ENCODE assay signal across 2 cellular contexts in genomic region chr12:113162102-113163029, GRCh38.
A peak's percentile ranks its signal among the peaks of the same experiment; 100 is the strongest.
TF ChIP-seq lines count a peak whose summit lies in the region.

No MANE protein-coding gene starts in this region.

TF ChIP-seq in IMR-90, 13 proteins besides CTCF, POLR2A, EP300 and RAD21:
- TF ChIP-seq RFX5 (IDR thresholded peaks at IDR 0.05; ENCODE audit: low read depth, low read length), result no peak
- no peak for TF ChIP-seq USF2 (IDR thresholded peaks at IDR 0.05; ENCODE audit: low read depth, low read length)
- TF ChIP-seq FOS (IDR thresholded peaks at IDR 0.05; ENCODE audit: low read depth, low read length), result 0 out of 2 replicates have a peak, but pooled peaks have one; percentile 8
- TF ChIP-seq MAFK (IDR thresholded peaks at IDR 0.05; ENCODE audit: low read depth, low read length), result no peak

TF ChIP-seq in GM12878, 131 proteins besides CTCF, POLR2A, EP300 and RAD21:
- TF ChIP-seq RUNX3 (IDR thresholded peaks at IDR 0.05; ENCODE audit: low read length) (no peak), SUZ12 (IDR thresholded peaks at IDR 0.05; ENCODE audit: unreplicated experiment) (no peak), MYB (IDR thresholded peaks at IDR 0.05; ENCODE audit: borderline replicate concordance, low read depth, low read length) (no peak), TARDBP (IDR thresholded peaks at IDR 0.05; ENCODE audit: borderline replicate concordance) (0 out of 2 replicates have a peak, but pooled peaks have one; percentile 18), NRF1 (conservative IDR thresholded peaks at IDR 0.05; ENCODE audit: low read depth, low read length) (no peak), CHD2 (IDR thresholded peaks at IDR 0.05; ENCODE audit: borderline replicate concordance, low read depth, low read length) (no peak), CREB1 (IDR thresholded peaks at IDR 0.05; ENCODE audit: low read depth) (no peak), TCF3 (IDR thresholded peaks at IDR 0.05; ENCODE audit: borderline replicate concordance, insufficient read depth, low read depth, low read length) (0 out of 2 replicates have a peak, but pooled peaks have one; percentile 40), PML (IDR thresholded peaks at IDR 0.05; ENCODE audit: low read length) (no peak), BCL3 (IDR thresholded peaks at IDR 0.05; ENCODE audit: borderline replicate concordance, insufficient read depth, low read depth, low read length, poor library complexity, severe bottlenecking) (peak; percentile 47), POLR2AphosphoS5 (IDR thresholded peaks at IDR 0.05; ENCODE audit: low read length) (0 out of 2 replicates have a peak, but pooled peaks have one; percentile 19)
TF ChIP-seq in GM12878: peak in this region for 4.
